8 cellular contexts compared by ENCODE assay signal in genomic region chr17:63774982-63775290, GRCh38. TPM values are rescaled to one million over a fixed set of nuclear protein-coding genes. Genes with fewer than 3 reads are reported as not detected.
DNase-seq lines count a peak whose midpoint lies in the region; ATAC-seq and TF ChIP-seq lines count a peak whose summit lies in the region.

No MANE protein-coding gene starts in this region.

- intact Hi-C loops in lower lobe of right lung (cut with DNase I), result no loop called here
- intact Hi-C loops in aorta (cut with DNase I), result loop anchor here in 1 of 2 donors (5.0 kb wide), 1 partner anchor 67 kb away; the partner anchor contains the start of gene SMARCD2

- peak overlapping the region; percentile 96; the same call in 1 of the 2 replicates for H3K27ac ChIP-seq in HUES6 (ENCODE audit: low read depth, low read length)
- H3K27ac ChIP-seq in lower lobe of right lung, result peak overlapping the region; percentile 96
- peak overlapping the region in 1 of 2 donors; percentile 14 for H3K27ac ChIP-seq in aorta (ENCODE audit: low read depth in 1 of 2, low read length in 2 of 2)

- 1% methylated on average over 4 of the region's 4 CpGs for WGBS in aorta, 2 donors

- ATAC-seq in lower lobe of right lung (no peak), aorta (ENCODE audit: low FRiP score) (no peak), HG02763 (IDR thresholded peaks at IDR 0.05; ENCODE audit: unreplicated experiment) (no peak)

- TF ChIP-seq CTCF in BE2C (IDR thresholded peaks at IDR 0.05; ENCODE audit: low read depth, low read length) (no peak), astrocyte of the spinal cord (IDR thresholded peaks at IDR 0.05; ENCODE audit: low read depth, low read length) (no peak), lower lobe of right lung (IDR thresholded peaks at IDR 0.05) (no peak)

- in situ Hi-C loops in astrocyte of the spinal cord (cut with HindIII; ENCODE audit: low sequenced_read_pairs), result no loop called here

- H3K4me1 ChIP-seq in BE2C (peaks cover 4% of the 10 kb centered on the region), HUES6 (ENCODE audit: control insufficient read depth, insufficient read depth, low read length) (0 out of 2 replicates have a peak, but pooled peaks cover 8% of the 10 kb centered on the region), lower lobe of right lung (peaks cover 63% of the 10 kb centered on the region), aorta (ENCODE audit: control insufficient read depth in 1 of 2, insufficient read depth in 2 of 2, low read length in 2 of 2) (peaks cover 0 to 3% of the 10 kb centered on the region in 2 donors)

- peak overlapping the region; percentile 93 for H3K9ac ChIP-seq in HUES6 (ENCODE audit: low read length)

- H3K4me3 ChIP-seq in BE2C (ENCODE audit: low read depth, low read length), result peak overlapping the region; percentile 100
- peak overlapping the region; percentile 67 for H3K4me3 ChIP-seq in HUES6 (ENCODE audit: low read depth, low read length)
- H3K4me3 ChIP-seq in astrocyte of the spinal cord (ENCODE audit: low read depth, low read length), result peak overlapping the region; percentile 94
- peak overlapping the region; percentile 87 for H3K4me3 ChIP-seq in lower lobe of right lung
- peak overlapping the region; percentile 58 to 64 for H3K4me3 ChIP-seq in aorta (ENCODE audit: low read length in 2 of 2)

- H3K9me3 ChIP-seq in BE2C (no peaks in the 10 kb centered on the region), HUES6 (ENCODE audit: control insufficient read depth, insufficient read depth, low read depth, low read length) (no peaks in the 10 kb centered on the region), lower lobe of right lung (no peaks in the 10 kb centered on the region), aorta (ENCODE audit: control insufficient read depth, low read length) (no peaks in the 10 kb centered on the region)

- DNase-seq in BE2C (no peak), astrocyte of the spinal cord (ENCODE audit: low read depth, low spot score) (no peak), lower lobe of right lung (no peak), aorta (no peak), NCI-H2196 treated with DMSO at 0.1 percent for 48 hours (lab: John Stamatoyannopoulos, UW; ENCODE audit: unreplicated experiment) (no peak)
- no peak for DNase-seq in effector CD8-positive, alpha-beta T cell (lab: John Stamatoyannopoulos, UW)

- peaks cover 39% of the 10 kb centered on the region for H3K36me3 ChIP-seq in BE2C
- peaks cover 36% of the 10 kb centered on the region for H3K36me3 ChIP-seq in HUES6 (ENCODE audit: control insufficient read depth, insufficient read depth, low read length)
- peaks cover 30% of the 10 kb centered on the region for H3K36me3 ChIP-seq in lower lobe of right lung
- H3K36me3 ChIP-seq in aorta (ENCODE audit: control insufficient read depth in 1 of 2, insufficient read depth in 2 of 2, low read length in 1 of 2), result no peaks in the 10 kb centered on the region

- H3K27me3 ChIP-seq in BE2C, result no peaks in the 10 kb centered on the region
- no peaks in the 10 kb centered on the region for H3K27me3 ChIP-seq in HUES6 (ENCODE audit: control insufficient read depth, insufficient read depth, low read length)
- no peaks in the 10 kb centered on the region for H3K27me3 ChIP-seq in lower lobe of right lung (ENCODE audit: low read depth)
- H3K27me3 ChIP-seq in aorta (ENCODE audit: control insufficient read depth in 1 of 2, insufficient read depth in 2 of 2, low read length in 1 of 2), result no peaks in the 10 kb centered on the region

RNA-seq across cellular contexts. Expression of gene DDX42, which starts 1.0 kb away (rescaled TPM):
- polyA plus RNA-seq in BE2C (2012; ENCODE audit: insufficient read depth, insufficient read length, low read depth), result 125 TPM
- 101 TPM for total RNA-seq in lower lobe of right lung
- 100 to 1,000 TPM; 120 to 136 TPM for total RNA-seq in aorta
- polyA plus RNA-seq in aorta, result 10 to 100 TPM; 63.7 to 89.3 TPM

RNA-seq across cellular contexts. Expression of gene CCDC47, which starts 1.5 kb away (rescaled TPM):
- 168 TPM for polyA plus RNA-seq in BE2C (2012; ENCODE audit: insufficient read depth, insufficient read length, low read depth)
- total RNA-seq in lower lobe of right lung (80.2 TPM), aorta (10 to 100 TPM; 62.7 to 65.8 TPM)
- 10 to 100 TPM; 27.9 to 35.2 TPM for polyA plus RNA-seq in aorta

RNA-seq across cellular contexts. Expression of gene STRADA, which starts 33.3 kb away (rescaled TPM):
- polyA plus RNA-seq in BE2C (2012; ENCODE audit: insufficient read depth, insufficient read length, low read depth), result 45.0 TPM
- total RNA-seq in lower lobe of right lung, result 32.8 TPM
- 10 to 100 TPM; 39.0 to 63.8 TPM for total RNA-seq in aorta
- 10 to 100 TPM; 10.8 to 43.0 TPM for polyA plus RNA-seq in aorta

RNA-seq across cellular contexts. Expression of gene PSMC5, which starts 52.3 kb away (rescaled TPM):
- polyA plus RNA-seq in BE2C (2012; ENCODE audit: insufficient read depth, insufficient read length, low read depth), result 478 TPM
- total RNA-seq in lower lobe of right lung, result 98.6 TPM
- 10 to 100 TPM; 81.1 to 92.9 TPM for total RNA-seq in aorta
- 100 to 1,000 TPM; 144 to 208 TPM for polyA plus RNA-seq in aorta

RNA-seq across cellular contexts. Expression of gene FTSJ3, which starts 52.5 kb away (rescaled TPM):
- 85.5 TPM for polyA plus RNA-seq in BE2C (2012; ENCODE audit: insufficient read depth, insufficient read length, low read depth)
- total RNA-seq in lower lobe of right lung (37.4 TPM), aorta (10 to 100 TPM; 29.4 to 38.1 TPM)
- polyA plus RNA-seq in aorta, result 10 to 100 TPM; 10.0 to 30.0 TPM
